10 cellular contexts compared by ENCODE assay signal in genomic region chr3:174397848-174398247, GRCh38.
DNase-seq lines count a peak whose midpoint lies in the region; FAIRE-seq and TF ChIP-seq lines count a peak whose summit lies in the region.
"Had no signal": no experiment of that assay in that cellular context is flagged by ENCODE, and none has a peak within 500 bp of the region (broad histone marks: within the 10 kb centered on the region; RNA-seq: fewer than 3 reads in every experiment).

No MANE protein-coding gene starts in this region.

- DNase-seq in NCI-H2227 (lab: John Stamatoyannopoulos, UW; ENCODE audit: unreplicated experiment) (peak; percentile 17), NCI-H2227 treated with DMSO at 0.1 percent for 48 hours (lab: John Stamatoyannopoulos, UW) (no peak), RPMI7951 (ENCODE audit: low read depth) (peak; percentile 6), fibroblast of the aortic adventitia (ENCODE audit: low read depth) (peak; percentile 75), tibial nerve (ENCODE audit: low spot score in 2 of 2) (no peak), H54 (ENCODE audit: insufficient read length, low spot score) (no peak), T-helper 9 cell (no peak)
- DNase-seq in activated CD8-positive, alpha-beta memory T cell treated with anti-CD3 and anti-CD28 coated beads for 24 hours, result no peak
- DNase-seq: CD8-positive, alpha-beta memory T cell had no signal

- H3K27me3 ChIP-seq in tibial nerve, result no peaks in the 10 kb centered on the region

- no peaks in the 10 kb centered on the region for H3K36me3 ChIP-seq in tibial nerve

- no peaks in the 10 kb centered on the region for H3K4me1 ChIP-seq in tibial nerve

- H3K9me3 ChIP-seq in tibial nerve, result no peaks in the 10 kb centered on the region

- TF ChIP-seq CTCF in fibroblast of the aortic adventitia (IDR thresholded peaks at IDR 0.05; ENCODE audit: insufficient read depth, low read length) (peak; percentile 54), tibial nerve (IDR thresholded peaks at IDR 0.05) (peak in 4 of 5 experiments; percentile 25 to 39 (median 29))

- TF ChIP-seq POLR2A in tibial nerve (IDR thresholded peaks at IDR 0.05) (no peak), H54 (IDR thresholded peaks at IDR 0.05; ENCODE audit: low read depth, low read length) (no peak)

- H3K27ac ChIP-seq in tibial nerve, result no peak overlapping the region
- H3K27ac ChIP-seq: HL-60 had no signal

- TF ChIP-seq EP300 in tibial nerve (IDR thresholded peaks at IDR 0.05), result no peak

- H3K4me3 ChIP-seq in fibroblast of the aortic adventitia (ENCODE audit: low read depth, low read length), result no peak overlapping the region
- H3K4me3 ChIP-seq in tibial nerve, result no peak overlapping the region

- FAIRE-seq in H54 (lab: Jason Lieb, UNC), result no peak

Comparison
In these comparisons a context has a peak if more than half of its experiments do, and no peak if none do; other contexts are left out.
1. DNase-seq: peak in NCI-H2227 (single experiment), RPMI7951 (single experiment) and fibroblast of the aortic adventitia (single experiment); none in NCI-H2227 treated with DMSO at 0.1 percent for 48 hours (single experiment), tibial nerve (0 of 2), H54 (single experiment), T-helper 9 cell (single experiment) and activated CD8-positive, alpha-beta memory T cell treated with anti-CD3 and anti-CD28 coated beads for 24 hours (single experiment).